9 cellular contexts compared by ENCODE assay signal in genomic region chr11:114774599-114775365, GRCh38.
DNase-seq lines count a peak whose midpoint lies in the region; ATAC-seq and FAIRE-seq lines count a peak whose summit lies in the region.
"Had no signal": no experiment of that assay in that cellular context is flagged by ENCODE, and none has a peak within 500 bp of the region (broad histone marks: within the 10 kb centered on the region; RNA-seq: fewer than 3 reads in every experiment).

No MANE protein-coding gene starts in this region.

- no peak overlapping the region for H3K27ac ChIP-seq in small intestine (ENCODE audit: low read depth in 1 of 2, low read length in 1 of 2)

- no peak overlapping the region for H3K4me3 ChIP-seq in small intestine (ENCODE audit: low read depth in 1 of 2, low read length in 2 of 2)

- no peaks in the 10 kb centered on the region for H3K36me3 Mint-ChIP-seq in T-helper 2 cell treated with Interferon-gamma antibody and Interleukin-4, amounts not matched to agents 5 μg/mL and 100 μg/mL, for 36 hours (ENCODE audit: low read depth)

- no peaks in the 10 kb centered on the region for H3K27me3 ChIP-seq in small intestine (ENCODE audit: control insufficient read depth in 2 of 2, insufficient read depth in 2 of 2, low read length in 2 of 2)

- 56 to 60% (median 56%) methylated on average over 19 of the region's 19 CpGs for WGBS in small intestine, 3 donors

- no peak overlapping the region for H3K4me3 Mint-ChIP-seq in stimulated activated naive CD8-positive, alpha-beta T cell treated with anti-CD3 and anti-CD28 coated beads, Interleukin-15, amount 100 ng/mL, for 72 hours
- H3K4me3 Mint-ChIP-seq in T-helper 2 cell treated with Interferon-gamma antibody and Interleukin-4, amounts not matched to agents 5 μg/mL and 100 μg/mL, for 36 hours, result no peak overlapping the region

- no peak for ATAC-seq in stimulated activated naive CD8-positive, alpha-beta T cell treated with anti-CD3 and anti-CD28 coated beads, Interleukin-15, amount 100 ng/mL, for 72 hours
- no peak for ATAC-seq in stimulated activated naive CD8-positive, alpha-beta T cell treated with anti-CD3 and anti-CD28 coated beads, Interleukin-15, Interleukin-2, amounts not matched to agents 100 U/mL and 50 U/mL, for 24 hours
- ATAC-seq in left cardiac atrium (peak; percentile 65 to 70), GM18498 (IDR thresholded peaks at IDR 0.05; ENCODE audit: unreplicated experiment) (no peak), HG03439 (IDR thresholded peaks at IDR 0.05; ENCODE audit: unreplicated experiment) (no peak)

- H3K9me3 Mint-ChIP-seq in stimulated activated naive CD8-positive, alpha-beta T cell treated with anti-CD3 and anti-CD28 coated beads, Interleukin-15, amount 100 ng/mL, for 72 hours, result no peaks in the 10 kb centered on the region
- H3K9me3 Mint-ChIP-seq in T-helper 2 cell treated with Interferon-gamma antibody and Interleukin-4, amounts not matched to agents 5 μg/mL and 100 μg/mL, for 36 hours, result no peaks in the 10 kb centered on the region

- H3K36me3 ChIP-seq in small intestine (ENCODE audit: control insufficient read depth in 2 of 2, insufficient read depth in 2 of 2, low read length in 2 of 2), result no peaks in the 10 kb centered on the region

- H3K4me1 ChIP-seq in small intestine (ENCODE audit: control insufficient read depth in 2 of 2, insufficient read depth in 1 of 2, low read depth in 1 of 2, low read length in 1 of 2), result no peaks in the 10 kb centered on the region

- intact Hi-C loops in left cardiac atrium (cut with DNase I), result loop anchor here (5.0 to 10.0 kb wide), 3 partner anchors 178 to 1503 kb away; no protein-coding TSS in a partner anchor

- FAIRE-seq in small intestine (lab: Jason Lieb, UNC), result no peak
- FAIRE-seq: colon had no signal

- peaks cover 4% of the 10 kb centered on the region for H3K4me1 Mint-ChIP-seq in stimulated activated naive CD8-positive, alpha-beta T cell treated with anti-CD3 and anti-CD28 coated beads, Interleukin-15, amount 100 ng/mL, for 72 hours
- peaks cover 2% of the 10 kb centered on the region for H3K4me1 Mint-ChIP-seq in T-helper 2 cell treated with Interferon-gamma antibody and Interleukin-4, amounts not matched to agents 5 μg/mL and 100 μg/mL, for 36 hours (ENCODE audit: low read depth)

- no peaks in the 10 kb centered on the region for H3K9me3 ChIP-seq in small intestine (ENCODE audit: control insufficient read depth, low read depth)

- DNase-seq in stimulated activated naive CD8-positive, alpha-beta T cell treated with anti-CD3 and anti-CD28 coated beads, Interleukin-15, amount 100 ng/mL, for 72 hours, result peak; percentile 10 to 11
- DNase-seq in stimulated activated naive CD8-positive, alpha-beta T cell treated with anti-CD3 and anti-CD28 coated beads, Interleukin-15, Interleukin-2, amounts not matched to agents 100 U/mL and 50 U/mL, for 24 hours, result no peak
- peak; percentile 50 for DNase-seq in NCI-H1105 (lab: John Stamatoyannopoulos, UW)
- peak; percentile 7 for DNase-seq in T-helper 2 cell treated with Interferon-gamma antibody and Interleukin-4, amounts not matched to agents 5 μg/mL and 100 μg/mL, for 36 hours (ENCODE audit: low spot score)
- DNase-seq in left cardiac atrium, result peak; percentile 30
- peak; percentile 62 for DNase-seq in small intestine

- peaks cover 34% of the 10 kb centered on the region for H3K27me3 Mint-ChIP-seq in stimulated activated naive CD8-positive, alpha-beta T cell treated with anti-CD3 and anti-CD28 coated beads, Interleukin-15, amount 100 ng/mL, for 72 hours
- H3K27me3 Mint-ChIP-seq in T-helper 2 cell treated with Interferon-gamma antibody and Interleukin-4, amounts not matched to agents 5 μg/mL and 100 μg/mL, for 36 hours (ENCODE audit: low read depth), result peaks cover 2% of the 10 kb centered on the region

- H3K27ac Mint-ChIP-seq in stimulated activated naive CD8-positive, alpha-beta T cell treated with anti-CD3 and anti-CD28 coated beads, Interleukin-15, amount 100 ng/mL, for 72 hours, result peak overlapping the region in 1 of 2 donors; percentile 79
- H3K27ac Mint-ChIP-seq in T-helper 2 cell treated with Interferon-gamma antibody and Interleukin-4, amounts not matched to agents 5 μg/mL and 100 μg/mL, for 36 hours, result no peak overlapping the region

Comparison
In these comparisons a context has a peak if more than half of its experiments do, and no peak if none do; other contexts are left out.
1. ATAC-seq: peak in left cardiac atrium (2 of 2); none in stimulated activated naive CD8-positive, alpha-beta T cell treated with anti-CD3 and anti-CD28 coated beads, Interleukin-15, amount 100 ng/mL, for 72 hours (single experiment), stimulated activated naive CD8-positive, alpha-beta T cell treated with anti-CD3 and anti-CD28 coated beads, Interleukin-15, Interleukin-2, amounts not matched to agents 100 U/mL and 50 U/mL, for 24 hours (single experiment), GM18498 (single experiment) and HG03439 (single experiment).